Comparison of ENCODE assay signal across 1 cellular context in genomic region chr3:71490692-71491091, GRCh38.
TF ChIP-seq lines count a peak whose summit lies in the region.

No MANE protein-coding gene starts in this region.

TF ChIP-seq in SK-N-SH, 30 proteins besides CTCF, POLR2A, EP300 and RAD21:
- no peak for TF ChIP-seq RFX5 (IDR thresholded peaks at IDR 0.05; ENCODE audit: low read length)
- no peak for TF ChIP-seq USF2 (IDR thresholded peaks at IDR 0.05; ENCODE audit: borderline replicate concordance, low read depth, low read length)
- no peak for TF ChIP-seq ZBTB33 (IDR thresholded peaks at IDR 0.05; ENCODE audit: borderline replicate concordance, low read depth)
- no peak for TF ChIP-seq NFIC (IDR thresholded peaks at IDR 0.05; ENCODE audit: borderline replicate concordance)
- no peak for TF ChIP-seq PBX3 (IDR thresholded peaks at IDR 0.05)
- TF ChIP-seq CHD2 (IDR thresholded peaks at IDR 0.05; ENCODE audit: low read length, partially characterized antibody): no peak
- no peak for TF ChIP-seq TEAD4 (IDR thresholded peaks at IDR 0.05; ENCODE audit: borderline replicate concordance, insufficient read depth)
